ENCODE assay signal across 5 cellular contexts in genomic region chr12:70639535-70639934, GRCh38.
"Had no signal": no experiment of that assay in that cellular context is flagged by ENCODE, and none has a peak within 500 bp of the region (broad histone marks: within the 10 kb centered on the region; RNA-seq: fewer than 3 reads in every experiment).

No MANE protein-coding gene starts in this region.

- DNase-seq: H9, IMR-90, KG1 had no signal

- H3K4me1 Mint-ChIP-seq: GM23338 had no signal

- H3K4me3 ChIP-seq: GM23338, K562 had no signal

- H3K9me3 Mint-ChIP-seq: GM23338, H9 had no signal

- H3K4me2 ChIP-seq: GM23338 had no signal

- H3K4me3 Mint-ChIP-seq: GM23338, H9 had no signal

- H3K27ac Mint-ChIP-seq: GM23338 had no signal

- H2AFZ ChIP-seq: GM23338 had no signal

- ATAC-seq: GM23338 had no signal
